In the genomic region with DNA sequence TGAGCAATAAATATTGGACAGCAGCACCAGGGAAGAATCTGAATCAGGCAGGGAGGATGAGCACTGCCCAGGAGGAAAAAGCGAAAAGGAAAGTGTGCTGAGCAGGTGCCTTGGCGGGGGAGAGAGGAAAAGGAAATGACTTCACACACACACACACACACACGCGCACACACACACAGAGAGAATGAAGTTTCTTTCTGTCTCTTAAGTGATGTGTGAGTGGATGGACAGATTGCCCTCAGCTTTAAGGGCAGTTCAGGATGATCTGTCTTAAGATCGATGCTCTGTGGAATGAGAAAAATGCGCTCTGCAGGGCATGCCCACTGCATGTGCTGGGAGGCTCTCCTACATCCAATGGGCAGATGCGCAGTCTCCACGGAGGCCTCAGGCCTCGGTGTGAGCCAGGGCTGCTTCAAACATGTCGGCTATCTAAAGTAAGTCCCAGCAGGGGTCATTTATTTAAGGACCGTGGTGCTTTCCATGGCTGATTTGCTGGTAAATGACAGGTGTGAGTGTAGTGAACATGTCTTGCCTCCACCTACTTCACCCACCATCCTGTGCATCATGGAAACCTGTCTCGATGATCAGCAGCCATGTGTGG, we compare ENCODE assay signal across 8 cellular contexts. TPM values are rescaled to one million over a fixed set of nuclear protein-coding genes. Genes with fewer than 3 reads are reported as not detected.
A peak's percentile ranks its signal among the peaks of the same experiment; 100 is the strongest.
DNase-seq lines count a peak whose midpoint lies in the region; ATAC-seq, FAIRE-seq and TF ChIP-seq lines count a peak whose summit lies in the region.

No MANE protein-coding gene starts in this region.

- ATAC-seq in GM19395 (IDR thresholded peaks at IDR 0.05; ENCODE audit: unreplicated experiment): peak; percentile 39

- no peak for TF ChIP-seq CTCF in neural crest cell (conservative IDR thresholded peaks at IDR 0.05)

- H3K27ac Mint-ChIP-seq in CD4-positive, alpha-beta memory T cell: peak overlapping the region; percentile 98 to 100 (median 99)
- H3K27ac Mint-ChIP-seq in neural crest cell (ENCODE audit: unreplicated experiment): peak overlapping the region; percentile 98

- peaks cover 0 to 3% of the 10 kb centered on the region in 2 donors for H3K27me3 Mint-ChIP-seq in CD4-positive, alpha-beta memory T cell
- peaks cover 2% of the 10 kb centered on the region for H3K27me3 Mint-ChIP-seq in neural crest cell (ENCODE audit: low read depth)

- peaks cover 0 to 28% of the 10 kb centered on the region in 2 donors for H3K36me3 Mint-ChIP-seq in CD4-positive, alpha-beta memory T cell
- no peaks in the 10 kb centered on the region for H3K36me3 Mint-ChIP-seq in neural crest cell (ENCODE audit: low read depth)

- WGBS in thymus: 14% methylated on average over 12 of the region's 12 CpGs

- peak overlapping the region; percentile 95 to 99 (median 99) for H3K4me3 Mint-ChIP-seq in CD4-positive, alpha-beta memory T cell
- H3K4me3 Mint-ChIP-seq in neural crest cell: peak overlapping the region; percentile 96

- peaks cover 20 to 52% (median 30%) of the 10 kb centered on the region in 4 donors for H3K4me1 Mint-ChIP-seq in CD4-positive, alpha-beta memory T cell
- H3K4me1 Mint-ChIP-seq in neural crest cell: peaks cover 54% of the 10 kb centered on the region

- CTCF ChIA-PET in CD4-positive, alpha-beta memory T cell (lab: Charles Lee; ENCODE audit: partially characterized antibody): interaction anchor here (1.0 to 2.9 kb wide), 10 partner anchors 9 to 382 kb away, joined by 3 to 33 read pairs (median 4); a partner anchor contains a TSS

- intact Hi-C loops in CD4-positive, alpha-beta memory T cell (cut with micrococcal nuclease): loop anchor here (1.0 to 5.0 kb wide), 10 partner anchors 9 to 1289 kb away; a partner anchor contains a TSS

- POLR2A ChIA-PET in CD4-positive, alpha-beta memory T cell (lab: Charles Lee; ENCODE audit: partially characterized antibody): interaction anchor here (0.8 to 5.5 kb wide), 16 partner anchors 11 to 1289 kb away, joined by 3 to 126 read pairs (median 6); a partner anchor contains a TSS

- H3K36me3 ChIP-seq in CD4-positive, alpha-beta memory T cell (ENCODE audit: insufficient read depth, low read length): no peaks in the 10 kb centered on the region
- H3K36me3 ChIP-seq in thymus (ENCODE audit: control insufficient read depth, insufficient read depth): no peaks in the 10 kb centered on the region

- peak overlapping the region; percentile 89 for H3K27ac ChIP-seq in CD4-positive, alpha-beta memory T cell (ENCODE audit: low read depth, low read length)
- peak overlapping the region; percentile 95 for H3K27ac ChIP-seq in thymus (ENCODE audit: low read depth)

- no peaks in the 10 kb centered on the region for H3K27me3 ChIP-seq in CD4-positive, alpha-beta memory T cell (ENCODE audit: insufficient read depth, low read length)
- no peaks in the 10 kb centered on the region for H3K27me3 ChIP-seq in thymus (ENCODE audit: control insufficient read depth, insufficient read depth)

- DNase-seq in CD4-positive, alpha-beta memory T cell: peak; percentile 78 to 87 (median 83)
- peak in 73 of 76 experiments; percentile 13 to 80 (median 54) for DNase-seq in HUDEP-2 (lab: John Stamatoyannopoulos, UW; ENCODE audit: unreplicated experiment in 76 of 76)
- peak; percentile 81 for DNase-seq in RPMI8226
- peak; percentile 51 for DNase-seq in activated gamma-delta T cell treated with anti-CD3 and anti-CD28 coated beads, Interleukin-2, amount 50 U/mL, for 16 hours (ENCODE audit: low read depth)
- DNase-seq in frontal cortex (ENCODE audit: low spot score in 2 of 2): peak; percentile 42 to 55
- DNase-seq in neural crest cell (ENCODE audit: low read depth, low spot score): peak; percentile 28

- no peak for FAIRE-seq in frontal cortex (lab: Jason Lieb, UNC)

- H3K4me3 ChIP-seq in CD4-positive, alpha-beta memory T cell (ENCODE audit: low read length in 2 of 2): peak overlapping the region; percentile 66 to 94
- peak overlapping the region; percentile 65 for H3K4me3 ChIP-seq in thymus (ENCODE audit: low read length)

- no peaks in the 10 kb centered on the region for H3K9me3 ChIP-seq in CD4-positive, alpha-beta memory T cell (ENCODE audit: control insufficient read depth in 1 of 2, low read length in 2 of 2)
- H3K9me3 ChIP-seq in thymus (ENCODE audit: control insufficient read depth): no peaks in the 10 kb centered on the region

- peaks cover 26% of the 10 kb centered on the region for H3K4me1 ChIP-seq in CD4-positive, alpha-beta memory T cell (ENCODE audit: insufficient read depth, low read length)
- peaks cover 7% of the 10 kb centered on the region for H3K4me1 ChIP-seq in thymus (ENCODE audit: control insufficient read depth, insufficient read depth, low read length)

- H3K9me3 Mint-ChIP-seq in CD4-positive, alpha-beta memory T cell: peaks cover 0 to 5% (median 0%) of the 10 kb centered on the region in 8 donors
- H3K9me3 Mint-ChIP-seq in neural crest cell: no peaks in the 10 kb centered on the region

RNA-seq across cellular contexts. Expression of a gene that starts 2.5 kb away (rescaled TPM):
- 10 to 100 TPM; 23.9 to 24.9 TPM for total RNA-seq in CD4-positive, alpha-beta memory T cell
- 10 to 100 TPM; 11.3 to 11.4 TPM for polyA plus RNA-seq in CD4-positive, alpha-beta memory T cell
- total RNA-seq in frontal cortex (49.7 TPM), neural crest cell (17.4 and 17.9 TPM in 2 replicates)
- 14.8 TPM for polyA plus RNA-seq in thymus

Comparison
In these comparisons a context has a peak if more than half of its experiments do, and no peak if none do; other contexts are left out.
1. Peak in every context shown above with its lines: DNase-seq, ATAC-seq, H3K4me3 ChIP-seq and H3K27ac ChIP-seq.
2. DNase-seq: peak in every context shown above with its lines; median percentile 83 in CD4-positive, alpha-beta memory T cell; 81 in RPMI8226; 54 in HUDEP-2; 51 in activated gamma-delta T cell treated with anti-CD3 and anti-CD28 coated beads, Interleukin-2, amount 50 U/mL, for 16 hours; 48 in frontal cortex; 28 in neural crest cell.